1 cellular context compared by ENCODE assay signal in the genomic region with DNA sequence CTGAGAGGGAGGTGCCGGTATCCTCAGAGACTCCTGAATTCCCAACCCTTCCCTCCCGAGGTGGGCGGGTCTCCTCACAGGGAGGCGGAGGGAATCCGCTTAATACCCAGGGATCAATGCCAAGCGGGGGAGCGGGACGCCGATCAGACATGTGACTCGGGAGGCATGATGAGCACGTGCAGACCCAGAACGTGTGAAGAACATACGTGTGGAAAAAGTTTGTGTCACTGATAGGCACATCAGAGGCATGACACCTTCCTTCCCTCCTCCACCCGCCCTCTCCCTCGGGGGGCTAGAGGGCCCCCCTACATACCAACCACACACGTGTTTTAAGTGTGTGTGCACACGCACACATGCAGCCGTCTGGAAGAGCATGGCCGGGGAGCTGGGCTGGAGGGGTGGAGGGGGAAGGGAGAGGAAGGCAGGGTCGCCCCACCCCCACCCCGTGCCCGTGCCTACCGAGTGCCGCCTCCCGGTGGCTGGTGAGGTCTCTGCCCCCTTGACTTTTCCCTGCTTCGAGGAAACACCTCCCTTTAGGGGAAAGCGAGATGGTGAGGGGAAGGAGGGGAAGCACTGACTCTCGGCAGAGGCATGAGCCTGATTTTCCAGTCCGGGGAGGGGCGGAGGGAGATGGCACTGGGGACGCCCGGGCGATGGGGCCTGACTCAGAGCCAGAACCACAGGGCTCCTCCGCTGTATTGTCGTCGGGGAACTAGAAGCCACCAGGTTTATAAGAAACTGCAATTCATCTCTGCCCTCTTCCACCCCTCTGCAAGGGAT.
TF ChIP-seq lines count a peak whose summit lies in the region.

No MANE protein-coding gene starts in this region.

TF ChIP-seq in WTC11, 78 proteins besides CTCF, POLR2A, EP300 and RAD21 (continued from another document and continues in another):
- TF ChIP-seq, protein P1, sequence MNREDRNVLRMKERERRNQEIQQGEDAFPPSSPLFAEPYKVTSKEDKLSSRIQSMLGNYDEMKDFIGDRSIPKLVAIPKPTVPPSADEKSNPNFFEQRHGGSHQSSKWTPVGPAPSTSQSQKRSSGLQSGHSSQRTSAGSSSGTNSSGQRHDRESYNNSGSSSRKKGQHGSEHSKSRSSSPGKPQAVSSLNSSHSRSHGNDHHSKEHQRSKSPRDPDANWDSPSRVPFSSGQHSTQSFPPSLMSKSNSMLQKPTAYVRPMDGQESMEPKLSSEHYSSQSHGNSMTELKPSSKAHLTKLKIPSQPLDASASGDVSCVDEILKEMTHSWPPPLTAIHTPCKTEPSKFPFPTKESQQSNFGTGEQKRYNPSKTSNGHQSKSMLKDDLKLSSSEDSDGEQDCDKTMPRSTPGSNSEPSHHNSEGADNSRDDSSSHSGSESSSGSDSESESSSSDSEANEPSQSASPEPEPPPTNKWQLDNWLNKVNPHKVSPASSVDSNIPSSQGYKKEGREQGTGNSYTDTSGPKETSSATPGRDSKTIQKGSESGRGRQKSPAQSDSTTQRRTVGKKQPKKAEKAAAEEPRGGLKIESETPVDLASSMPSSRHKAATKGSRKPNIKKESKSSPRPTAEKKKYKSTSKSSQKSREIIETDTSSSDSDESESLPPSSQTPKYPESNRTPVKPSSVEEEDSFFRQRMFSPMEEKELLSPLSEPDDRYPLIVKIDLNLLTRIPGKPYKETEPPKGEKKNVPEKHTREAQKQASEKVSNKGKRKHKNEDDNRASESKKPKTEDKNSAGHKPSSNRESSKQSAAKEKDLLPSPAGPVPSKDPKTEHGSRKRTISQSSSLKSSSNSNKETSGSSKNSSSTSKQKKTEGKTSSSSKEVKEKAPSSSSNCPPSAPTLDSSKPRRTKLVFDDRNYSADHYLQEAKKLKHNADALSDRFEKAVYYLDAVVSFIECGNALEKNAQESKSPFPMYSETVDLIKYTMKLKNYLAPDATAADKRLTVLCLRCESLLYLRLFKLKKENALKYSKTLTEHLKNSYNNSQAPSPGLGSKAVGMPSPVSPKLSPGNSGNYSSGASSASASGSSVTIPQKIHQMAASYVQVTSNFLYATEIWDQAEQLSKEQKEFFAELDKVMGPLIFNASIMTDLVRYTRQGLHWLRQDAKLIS (CRISPR knock-in tag; IDR thresholded peaks at IDR 0.05; ENCODE audit: borderline replicate concordance): no peak
- TF ChIP-seq ZNF317 (CRISPR knock-in tag; IDR thresholded peaks at IDR 0.05; ENCODE audit: borderline replicate concordance, low read depth) (no peak), ELF4 (CRISPR knock-in tag; IDR thresholded peaks at IDR 0.05; ENCODE audit: low read depth) (no peak), ZNF138 (CRISPR knock-in tag; conservative IDR thresholded peaks at IDR 0.05) (peak; percentile 90; the same call in 1 of the 2 replicates), KAT7 (CRISPR knock-in tag; IDR thresholded peaks at IDR 0.05; ENCODE audit: borderline replicate concordance) (peak; percentile 65; the same call in 1 of the 2 replicates), NR2C2 (CRISPR knock-in tag; IDR thresholded peaks at IDR 0.05) (peak; percentile 80), ETV6 (CRISPR knock-in tag; IDR thresholded peaks at IDR 0.05) (peak; percentile 85; the same call in 1 of the 2 replicates), SMAD3 (CRISPR knock-in tag; IDR thresholded peaks at IDR 0.05; ENCODE audit: borderline replicate concordance) (peak; percentile 93; the same call in 1 of the 2 replicates), GRHL2 (CRISPR knock-in tag; IDR thresholded peaks at IDR 0.05; ENCODE audit: insufficient replicate concordance, severe bottlenecking) (no peak), JUN (CRISPR knock-in tag; IDR thresholded peaks at IDR 0.05) (peak; percentile 88; the same call in 1 of the 2 replicates), ZNF121 (CRISPR knock-in tag; IDR thresholded peaks at IDR 0.05) (no peak), SP1 (CRISPR knock-in tag; conservative IDR thresholded peaks at IDR 0.05) (no peak), NR3C1 (CRISPR knock-in tag; conservative IDR thresholded peaks at IDR 0.05; ENCODE audit: low read depth) (no peak), ZNF396 (CRISPR knock-in tag; IDR thresholded peaks at IDR 0.05; ENCODE audit: borderline replicate concordance) (no peak), ESRRA (CRISPR knock-in tag; IDR thresholded peaks at IDR 0.05; ENCODE audit: borderline replicate concordance) (peak; percentile 90), TP53 (CRISPR knock-in tag; IDR thresholded peaks at IDR 0.05) (peak; percentile 89), TEAD1 (CRISPR knock-in tag; IDR thresholded peaks at IDR 0.05) (peak; percentile 97)
- TF ChIP-seq, protein P2, sequence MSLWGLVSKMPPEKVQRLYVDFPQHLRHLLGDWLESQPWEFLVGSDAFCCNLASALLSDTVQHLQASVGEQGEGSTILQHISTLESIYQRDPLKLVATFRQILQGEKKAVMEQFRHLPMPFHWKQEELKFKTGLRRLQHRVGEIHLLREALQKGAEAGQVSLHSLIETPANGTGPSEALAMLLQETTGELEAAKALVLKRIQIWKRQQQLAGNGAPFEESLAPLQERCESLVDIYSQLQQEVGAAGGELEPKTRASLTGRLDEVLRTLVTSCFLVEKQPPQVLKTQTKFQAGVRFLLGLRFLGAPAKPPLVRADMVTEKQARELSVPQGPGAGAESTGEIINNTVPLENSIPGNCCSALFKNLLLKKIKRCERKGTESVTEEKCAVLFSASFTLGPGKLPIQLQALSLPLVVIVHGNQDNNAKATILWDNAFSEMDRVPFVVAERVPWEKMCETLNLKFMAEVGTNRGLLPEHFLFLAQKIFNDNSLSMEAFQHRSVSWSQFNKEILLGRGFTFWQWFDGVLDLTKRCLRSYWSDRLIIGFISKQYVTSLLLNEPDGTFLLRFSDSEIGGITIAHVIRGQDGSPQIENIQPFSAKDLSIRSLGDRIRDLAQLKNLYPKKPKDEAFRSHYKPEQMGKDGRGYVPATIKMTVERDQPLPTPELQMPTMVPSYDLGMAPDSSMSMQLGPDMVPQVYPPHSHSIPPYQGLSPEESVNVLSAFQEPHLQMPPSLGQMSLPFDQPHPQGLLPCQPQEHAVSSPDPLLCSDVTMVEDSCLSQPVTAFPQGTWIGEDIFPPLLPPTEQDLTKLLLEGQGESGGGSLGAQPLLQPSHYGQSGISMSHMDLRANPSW (CRISPR knock-in tag; conservative IDR thresholded peaks at IDR 0.05; ENCODE audit: low read depth): no peak
- TF ChIP-seq, protein P3, sequence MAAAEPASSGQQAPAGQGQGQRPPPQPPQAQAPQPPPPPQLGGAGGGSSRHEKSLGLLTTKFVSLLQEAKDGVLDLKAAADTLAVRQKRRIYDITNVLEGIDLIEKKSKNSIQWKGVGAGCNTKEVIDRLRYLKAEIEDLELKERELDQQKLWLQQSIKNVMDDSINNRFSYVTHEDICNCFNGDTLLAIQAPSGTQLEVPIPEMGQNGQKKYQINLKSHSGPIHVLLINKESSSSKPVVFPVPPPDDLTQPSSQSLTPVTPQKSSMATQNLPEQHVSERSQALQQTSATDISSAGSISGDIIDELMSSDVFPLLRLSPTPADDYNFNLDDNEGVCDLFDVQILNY (CRISPR knock-in tag; IDR thresholded peaks at IDR 0.05): no peak
- TF ChIP-seq, protein P4, sequence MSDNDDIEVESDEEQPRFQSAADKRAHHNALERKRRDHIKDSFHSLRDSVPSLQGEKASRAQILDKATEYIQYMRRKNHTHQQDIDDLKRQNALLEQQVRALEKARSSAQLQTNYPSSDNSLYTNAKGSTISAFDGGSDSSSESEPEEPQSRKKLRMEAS (CRISPR knock-in tag; IDR thresholded peaks at IDR 0.05): peak; percentile 97
- TF ChIP-seq, protein P5, sequence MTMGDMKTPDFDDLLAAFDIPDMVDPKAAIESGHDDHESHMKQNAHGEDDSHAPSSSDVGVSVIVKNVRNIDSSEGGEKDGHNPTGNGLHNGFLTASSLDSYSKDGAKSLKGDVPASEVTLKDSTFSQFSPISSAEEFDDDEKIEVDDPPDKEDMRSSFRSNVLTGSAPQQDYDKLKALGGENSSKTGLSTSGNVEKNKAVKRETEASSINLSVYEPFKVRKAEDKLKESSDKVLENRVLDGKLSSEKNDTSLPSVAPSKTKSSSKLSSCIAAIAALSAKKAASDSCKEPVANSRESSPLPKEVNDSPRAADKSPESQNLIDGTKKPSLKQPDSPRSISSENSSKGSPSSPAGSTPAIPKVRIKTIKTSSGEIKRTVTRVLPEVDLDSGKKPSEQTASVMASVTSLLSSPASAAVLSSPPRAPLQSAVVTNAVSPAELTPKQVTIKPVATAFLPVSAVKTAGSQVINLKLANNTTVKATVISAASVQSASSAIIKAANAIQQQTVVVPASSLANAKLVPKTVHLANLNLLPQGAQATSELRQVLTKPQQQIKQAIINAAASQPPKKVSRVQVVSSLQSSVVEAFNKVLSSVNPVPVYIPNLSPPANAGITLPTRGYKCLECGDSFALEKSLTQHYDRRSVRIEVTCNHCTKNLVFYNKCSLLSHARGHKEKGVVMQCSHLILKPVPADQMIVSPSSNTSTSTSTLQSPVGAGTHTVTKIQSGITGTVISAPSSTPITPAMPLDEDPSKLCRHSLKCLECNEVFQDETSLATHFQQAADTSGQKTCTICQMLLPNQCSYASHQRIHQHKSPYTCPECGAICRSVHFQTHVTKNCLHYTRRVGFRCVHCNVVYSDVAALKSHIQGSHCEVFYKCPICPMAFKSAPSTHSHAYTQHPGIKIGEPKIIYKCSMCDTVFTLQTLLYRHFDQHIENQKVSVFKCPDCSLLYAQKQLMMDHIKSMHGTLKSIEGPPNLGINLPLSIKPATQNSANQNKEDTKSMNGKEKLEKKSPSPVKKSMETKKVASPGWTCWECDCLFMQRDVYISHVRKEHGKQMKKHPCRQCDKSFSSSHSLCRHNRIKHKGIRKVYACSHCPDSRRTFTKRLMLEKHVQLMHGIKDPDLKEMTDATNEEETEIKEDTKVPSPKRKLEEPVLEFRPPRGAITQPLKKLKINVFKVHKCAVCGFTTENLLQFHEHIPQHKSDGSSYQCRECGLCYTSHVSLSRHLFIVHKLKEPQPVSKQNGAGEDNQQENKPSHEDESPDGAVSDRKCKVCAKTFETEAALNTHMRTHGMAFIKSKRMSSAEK (CRISPR knock-in tag; IDR thresholded peaks at IDR 0.05; ENCODE audit: borderline replicate concordance): no peak
- TF ChIP-seq, protein P6, sequence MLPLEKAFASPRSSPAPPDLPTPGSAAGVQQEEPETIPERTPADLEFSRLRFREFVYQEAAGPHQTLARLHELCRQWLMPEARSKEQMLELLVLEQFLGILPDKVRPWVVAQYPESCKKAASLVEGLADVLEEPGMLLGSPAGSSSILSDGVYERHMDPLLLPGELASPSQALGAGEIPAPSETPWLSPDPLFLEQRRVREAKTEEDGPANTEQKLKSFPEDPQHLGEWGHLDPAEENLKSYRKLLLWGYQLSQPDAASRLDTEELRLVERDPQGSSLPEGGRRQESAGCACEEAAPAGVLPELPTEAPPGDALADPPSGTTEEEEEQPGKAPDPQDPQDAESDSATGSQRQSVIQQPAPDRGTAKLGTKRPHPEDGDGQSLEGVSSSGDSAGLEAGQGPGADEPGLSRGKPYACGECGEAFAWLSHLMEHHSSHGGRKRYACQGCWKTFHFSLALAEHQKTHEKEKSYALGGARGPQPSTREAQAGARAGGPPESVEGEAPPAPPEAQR (CRISPR knock-in tag; IDR thresholded peaks at IDR 0.05): no peak
- TF ChIP-seq, protein P7, sequence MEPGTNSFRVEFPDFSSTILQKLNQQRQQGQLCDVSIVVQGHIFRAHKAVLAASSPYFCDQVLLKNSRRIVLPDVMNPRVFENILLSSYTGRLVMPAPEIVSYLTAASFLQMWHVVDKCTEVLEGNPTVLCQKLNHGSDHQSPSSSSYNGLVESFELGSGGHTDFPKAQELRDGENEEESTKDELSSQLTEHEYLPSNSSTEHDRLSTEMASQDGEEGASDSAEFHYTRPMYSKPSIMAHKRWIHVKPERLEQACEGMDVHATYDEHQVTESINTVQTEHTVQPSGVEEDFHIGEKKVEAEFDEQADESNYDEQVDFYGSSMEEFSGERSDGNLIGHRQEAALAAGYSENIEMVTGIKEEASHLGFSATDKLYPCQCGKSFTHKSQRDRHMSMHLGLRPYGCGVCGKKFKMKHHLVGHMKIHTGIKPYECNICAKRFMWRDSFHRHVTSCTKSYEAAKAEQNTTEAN (CRISPR knock-in tag; IDR thresholded peaks at IDR 0.05): no peak
- TF ChIP-seq, protein P8, sequence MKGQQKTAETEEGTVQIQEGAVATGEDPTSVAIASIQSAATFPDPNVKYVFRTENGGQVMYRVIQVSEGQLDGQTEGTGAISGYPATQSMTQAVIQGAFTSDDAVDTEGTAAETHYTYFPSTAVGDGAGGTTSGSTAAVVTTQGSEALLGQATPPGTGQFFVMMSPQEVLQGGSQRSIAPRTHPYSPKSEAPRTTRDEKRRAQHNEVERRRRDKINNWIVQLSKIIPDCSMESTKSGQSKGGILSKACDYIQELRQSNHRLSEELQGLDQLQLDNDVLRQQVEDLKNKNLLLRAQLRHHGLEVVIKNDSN (CRISPR knock-in tag; IDR thresholded peaks at IDR 0.05): peak; percentile 87
- TF ChIP-seq, protein P9, sequence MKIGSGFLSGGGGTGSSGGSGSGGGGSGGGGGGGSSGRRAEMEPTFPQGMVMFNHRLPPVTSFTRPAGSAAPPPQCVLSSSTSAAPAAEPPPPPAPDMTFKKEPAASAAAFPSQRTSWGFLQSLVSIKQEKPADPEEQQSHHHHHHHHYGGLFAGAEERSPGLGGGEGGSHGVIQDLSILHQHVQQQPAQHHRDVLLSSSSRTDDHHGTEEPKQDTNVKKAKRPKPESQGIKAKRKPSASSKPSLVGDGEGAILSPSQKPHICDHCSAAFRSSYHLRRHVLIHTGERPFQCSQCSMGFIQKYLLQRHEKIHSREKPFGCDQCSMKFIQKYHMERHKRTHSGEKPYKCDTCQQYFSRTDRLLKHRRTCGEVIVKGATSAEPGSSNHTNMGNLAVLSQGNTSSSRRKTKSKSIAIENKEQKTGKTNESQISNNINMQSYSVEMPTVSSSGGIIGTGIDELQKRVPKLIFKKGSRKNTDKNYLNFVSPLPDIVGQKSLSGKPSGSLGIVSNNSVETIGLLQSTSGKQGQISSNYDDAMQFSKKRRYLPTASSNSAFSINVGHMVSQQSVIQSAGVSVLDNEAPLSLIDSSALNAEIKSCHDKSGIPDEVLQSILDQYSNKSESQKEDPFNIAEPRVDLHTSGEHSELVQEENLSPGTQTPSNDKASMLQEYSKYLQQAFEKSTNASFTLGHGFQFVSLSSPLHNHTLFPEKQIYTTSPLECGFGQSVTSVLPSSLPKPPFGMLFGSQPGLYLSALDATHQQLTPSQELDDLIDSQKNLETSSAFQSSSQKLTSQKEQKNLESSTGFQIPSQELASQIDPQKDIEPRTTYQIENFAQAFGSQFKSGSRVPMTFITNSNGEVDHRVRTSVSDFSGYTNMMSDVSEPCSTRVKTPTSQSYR (CRISPR knock-in tag; IDR thresholded peaks at IDR 0.05): peak; percentile 91
- TF ChIP-seq, protein P10, sequence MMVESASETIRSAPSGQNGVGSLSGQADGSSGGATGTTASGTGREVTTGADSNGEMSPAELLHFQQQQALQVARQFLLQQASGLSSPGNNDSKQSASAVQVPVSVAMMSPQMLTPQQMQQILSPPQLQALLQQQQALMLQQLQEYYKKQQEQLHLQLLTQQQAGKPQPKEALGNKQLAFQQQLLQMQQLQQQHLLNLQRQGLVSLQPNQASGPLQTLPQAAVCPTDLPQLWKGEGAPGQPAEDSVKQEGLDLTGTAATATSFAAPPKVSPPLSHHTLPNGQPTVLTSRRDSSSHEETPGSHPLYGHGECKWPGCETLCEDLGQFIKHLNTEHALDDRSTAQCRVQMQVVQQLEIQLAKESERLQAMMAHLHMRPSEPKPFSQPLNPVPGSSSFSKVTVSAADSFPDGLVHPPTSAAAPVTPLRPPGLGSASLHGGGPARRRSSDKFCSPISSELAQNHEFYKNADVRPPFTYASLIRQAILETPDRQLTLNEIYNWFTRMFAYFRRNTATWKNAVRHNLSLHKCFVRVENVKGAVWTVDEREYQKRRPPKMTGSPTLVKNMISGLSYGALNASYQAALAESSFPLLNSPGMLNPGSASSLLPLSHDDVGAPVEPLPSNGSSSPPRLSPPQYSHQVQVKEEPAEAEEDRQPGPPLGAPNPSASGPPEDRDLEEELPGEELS (CRISPR knock-in tag; IDR thresholded peaks at IDR 0.05): peak; percentile 89; the same call in 1 of the 2 replicates
